Comparison of ENCODE assay signal across 16 cellular contexts in the genomic region with DNA sequence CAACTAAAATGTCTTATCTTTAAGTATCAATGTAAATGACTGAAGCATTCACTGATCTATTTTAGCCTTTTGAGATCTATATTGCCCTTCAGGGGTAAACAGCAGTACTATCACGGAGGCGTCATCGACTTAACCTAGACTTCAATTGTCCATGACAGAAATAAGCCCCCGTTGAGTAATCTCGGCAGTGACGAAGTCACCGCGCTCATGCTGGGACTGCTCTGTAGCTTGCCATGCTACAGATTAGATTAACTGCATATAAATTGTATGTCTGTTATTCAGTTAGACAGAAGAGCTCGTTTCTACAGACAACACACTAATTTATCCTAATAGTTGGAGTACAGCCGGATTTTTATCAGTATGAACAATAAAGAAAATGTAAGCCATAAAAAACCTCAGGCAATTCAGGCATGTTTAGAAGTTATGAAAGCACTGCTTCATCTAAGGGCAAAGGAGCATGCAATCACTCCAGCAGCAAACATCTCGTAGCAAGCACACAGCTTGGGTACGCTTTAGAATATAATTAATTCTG. TPM values are rescaled to one million over a fixed set of nuclear protein-coding genes. Genes with fewer than 3 reads are reported as not detected.
DNase-seq lines count a peak whose midpoint lies in the region; TF ChIP-seq lines count a peak whose summit lies in the region.
"Had no signal": no experiment of that assay in that cellular context is flagged by ENCODE, and none has a peak within 500 bp of the region (broad histone marks: within the 10 kb centered on the region; RNA-seq: fewer than 3 reads in every experiment).

No MANE protein-coding gene starts in this region.

- TF ChIP-seq EP300 in suprapubic skin (IDR thresholded peaks at IDR 0.05) = no peak

- H3K9ac ChIP-seq in mammary epithelial cell (ENCODE audit: insufficient read depth, low read length) = no peak overlapping the region
- H3K9ac ChIP-seq: BLaER1 had no signal

- TF ChIP-seq CTCF in BE2C (IDR thresholded peaks at IDR 0.05; ENCODE audit: low read depth, low read length) (no peak), HEK293 (tag by site-specific recombination; IDR thresholded peaks at IDR 0.05) (no peak), mammary epithelial cell (conservative IDR thresholded peaks at IDR 0.05 in 1 of 2, IDR thresholded peaks at IDR 0.05 in 1 of 2; ENCODE audit: extremely low read depth in 1 of 2, insufficient read depth in 1 of 2, low read depth in 1 of 2, low read length in 2 of 2) (no peak), suprapubic skin (IDR thresholded peaks at IDR 0.05) (no peak)

- WGBS in mammary epithelial cell (ENCODE audit: low coverage, missing lambda C conversion rate) = 90% methylated on average over 12 of the region's 12 CpGs
- 86% methylated on average over 12 of the region's 12 CpGs for WGBS in suprapubic skin

- no peaks in the 10 kb centered on the region for H4K20me1 ChIP-seq in mammary epithelial cell (ENCODE audit: insufficient read depth, low read length)
- H4K20me1 ChIP-seq: BLaER1 had no signal

- peaks cover 31% of the 10 kb centered on the region for H3K4me1 ChIP-seq in BE2C
- peaks cover 8% of the 10 kb centered on the region; the same call in 1 of the 2 replicates for H3K4me1 ChIP-seq in HEK293 (ENCODE audit: control insufficient read depth, insufficient read depth, low read length)
- no peaks in the 10 kb centered on the region for H3K4me1 ChIP-seq in mammary epithelial cell (ENCODE audit: insufficient read depth, low read length)
- H3K4me1 ChIP-seq in suprapubic skin = no peaks in the 10 kb centered on the region
- H3K4me1 ChIP-seq: HAP-1 had no signal

- dilution Hi-C loops in mammary epithelial cell (cut with HindIII; ENCODE audit: low sequenced_read_pairs) = no loop called here

- H3K27me3 ChIP-seq in BE2C (no peaks in the 10 kb centered on the region), mammary epithelial cell (ENCODE audit: insufficient read depth, low read length) (no peaks in the 10 kb centered on the region), suprapubic skin (no peaks in the 10 kb centered on the region)
- H3K27me3 ChIP-seq: BLaER1 had no signal

- no peak overlapping the region for H3K4me2 ChIP-seq in mammary epithelial cell (ENCODE audit: insufficient read depth, low read depth, low read length)
- H3K4me2 ChIP-seq: BLaER1 had no signal

- CTCF ChIA-PET in HEK293 (lab: Yijun Ruan, JAX) = interaction anchor here (0.7 kb wide), 1 partner anchor 519 kb away, joined by 3 read pairs; no protein-coding TSS in a partner anchor
- CTCF ChIA-PET in mammary epithelial cell (lab: Charles Lee; ENCODE audit: low non-redundant PET) = no interaction called here

- no peak overlapping the region for H3K4me3 ChIP-seq in BE2C (ENCODE audit: low read depth, low read length)
- no peak overlapping the region for H3K4me3 ChIP-seq in HEK293 (ENCODE audit: low read depth, low read length)
- H3K4me3 ChIP-seq in mammary epithelial cell (replicated peaks in 1 of 3; ENCODE audit: insufficient read depth in 1 of 3, low read depth in 2 of 3, low read length in 3 of 3) = no peak overlapping the region
- H3K4me3 ChIP-seq in suprapubic skin = no peak overlapping the region
- H3K4me3 ChIP-seq: BLaER1, HAP-1 had no signal

- intact Hi-C loops in mammary epithelial cell (cut with micrococcal nuclease) = no loop called here

- no peak overlapping the region for H3K27ac ChIP-seq in HEK293 (ENCODE audit: extremely low read depth, low read depth, low read length)
- no peak overlapping the region for H3K27ac ChIP-seq in mammary epithelial cell (ENCODE audit: insufficient read depth, low read depth, low read length)
- no peak overlapping the region for H3K27ac ChIP-seq in suprapubic skin
- H3K27ac ChIP-seq: BLaER1 had no signal

- peaks cover 8% of the 10 kb centered on the region for H3K36me3 ChIP-seq in BE2C
- H3K36me3 ChIP-seq in HEK293 (ENCODE audit: control insufficient read depth in 2 of 2, insufficient read depth in 1 of 2, low read length in 2 of 2) = peaks cover 3 to 5% of the 10 kb centered on the region in 2 experiments; a peak in 2 of 3 replicates
- no peaks in the 10 kb centered on the region for H3K36me3 ChIP-seq in mammary epithelial cell (ENCODE audit: insufficient read depth, low read length)
- peaks cover 4% of the 10 kb centered on the region for H3K36me3 ChIP-seq in suprapubic skin

- BruUV-seq in mammary epithelial cell (replicated peaks; lab: Mats Ljungman, UMichigan) = no TSS peak

- in situ Hi-C loops in mammary epithelial cell (cut with MboI; ENCODE audit: low sequenced_read_pairs in 2 of 2) = no loop called here

- no peaks in the 10 kb centered on the region; the same call in 1 of the 2 replicates for H3K9me3 ChIP-seq in BE2C
- H3K9me3 ChIP-seq in HEK293 (ENCODE audit: control insufficient read depth, insufficient read depth, low read depth, low read length) = no peaks in the 10 kb centered on the region
- no peaks in the 10 kb centered on the region for H3K9me3 ChIP-seq in mammary epithelial cell (replicated peaks; ENCODE audit: insufficient read depth, low read length)
- H3K9me3 ChIP-seq in suprapubic skin = no peaks in the 10 kb centered on the region
- H3K9me3 ChIP-seq: BLaER1, HAP-1 had no signal

- H3K79me2 ChIP-seq in mammary epithelial cell (ENCODE audit: insufficient read depth, low read length) = peaks cover 1% of the 10 kb centered on the region

- TF ChIP-seq POLR2A in suprapubic skin (IDR thresholded peaks at IDR 0.05) = no peak

- no peak overlapping the region for H2AFZ ChIP-seq in mammary epithelial cell (ENCODE audit: low read depth, low read length)

- peak; percentile 87 for DNase-seq in BE2C
- DNase-seq in NCI-H2227 treated with DMSO at 0.1 percent for 48 hours (lab: John Stamatoyannopoulos, UW) = peak; percentile 75
- peak; percentile 68 for DNase-seq in epidermal melanocyte (ENCODE audit: insufficient read length, low spot score)
- DNase-seq in mammary epithelial cell = no peak
- DNase-seq in suprapubic skin (ENCODE audit: low spot score in 2 of 2) = no peak
- no peak for DNase-seq in activated CD4-positive, CD25-positive, alpha-beta regulatory T cell treated with anti-CD3 and anti-CD28 coated beads, Interleukin-2, amount 50 U/mL, for 72 hours
- DNase-seq: CD8-positive, alpha-beta T cell; MM.1S; NCI-H187 treated with DMSO at 0.1 percent for 48 hours; NCI-H2171; NCI-H510A treated with DMSO at 0.1 percent for 48 hours; PC-3; RPMI8226 had no signal

- POLR2A ChIA-PET in HEK293 (lab: Yijun Ruan, JAX) = no interaction called here

TF ChIP-seq in HEK293, 187 proteins besides CTCF, POLR2A, EP300 and RAD21 (continues in another document):
- 0 out of 2 replicates have a peak, but pooled peaks have one; percentile 45 for TF ChIP-seq ZBTB7A (tag by site-specific recombination; IDR thresholded peaks at IDR 0.05; ENCODE audit: low read depth)
- peak; percentile 92 for TF ChIP-seq ZEB2 (tag by site-specific recombination; IDR thresholded peaks at IDR 0.05)
- TF ChIP-seq, protein P1, sequence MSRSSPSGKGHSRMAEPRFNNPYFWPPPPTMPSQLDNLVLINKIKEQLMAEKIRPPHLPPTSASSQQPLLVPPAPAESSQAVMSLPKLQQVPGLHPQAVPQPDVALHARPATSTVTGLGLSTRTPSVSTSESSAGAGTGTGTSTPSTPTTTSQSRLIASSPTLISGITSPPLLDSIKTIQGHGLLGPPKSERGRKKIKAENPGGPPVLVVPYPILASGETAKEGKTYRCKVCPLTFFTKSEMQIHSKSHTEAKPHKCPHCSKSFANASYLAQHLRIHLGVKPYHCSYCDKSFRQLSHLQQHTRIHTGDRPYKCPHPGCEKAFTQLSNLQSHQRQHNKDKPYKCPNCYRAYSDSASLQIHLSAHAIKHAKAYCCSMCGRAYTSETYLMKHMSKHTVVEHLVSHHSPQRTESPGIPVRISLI (tag by site-specific recombination; IDR thresholded peaks at IDR 0.05) = no peak
- peak; percentile 51 for TF ChIP-seq ZBTB8A (tag by site-specific recombination; IDR thresholded peaks at IDR 0.05)
- TF ChIP-seq ZNF629 (tag by site-specific recombination; IDR thresholded peaks at IDR 0.05) = peak; percentile 95
- TF ChIP-seq, protein P2, sequence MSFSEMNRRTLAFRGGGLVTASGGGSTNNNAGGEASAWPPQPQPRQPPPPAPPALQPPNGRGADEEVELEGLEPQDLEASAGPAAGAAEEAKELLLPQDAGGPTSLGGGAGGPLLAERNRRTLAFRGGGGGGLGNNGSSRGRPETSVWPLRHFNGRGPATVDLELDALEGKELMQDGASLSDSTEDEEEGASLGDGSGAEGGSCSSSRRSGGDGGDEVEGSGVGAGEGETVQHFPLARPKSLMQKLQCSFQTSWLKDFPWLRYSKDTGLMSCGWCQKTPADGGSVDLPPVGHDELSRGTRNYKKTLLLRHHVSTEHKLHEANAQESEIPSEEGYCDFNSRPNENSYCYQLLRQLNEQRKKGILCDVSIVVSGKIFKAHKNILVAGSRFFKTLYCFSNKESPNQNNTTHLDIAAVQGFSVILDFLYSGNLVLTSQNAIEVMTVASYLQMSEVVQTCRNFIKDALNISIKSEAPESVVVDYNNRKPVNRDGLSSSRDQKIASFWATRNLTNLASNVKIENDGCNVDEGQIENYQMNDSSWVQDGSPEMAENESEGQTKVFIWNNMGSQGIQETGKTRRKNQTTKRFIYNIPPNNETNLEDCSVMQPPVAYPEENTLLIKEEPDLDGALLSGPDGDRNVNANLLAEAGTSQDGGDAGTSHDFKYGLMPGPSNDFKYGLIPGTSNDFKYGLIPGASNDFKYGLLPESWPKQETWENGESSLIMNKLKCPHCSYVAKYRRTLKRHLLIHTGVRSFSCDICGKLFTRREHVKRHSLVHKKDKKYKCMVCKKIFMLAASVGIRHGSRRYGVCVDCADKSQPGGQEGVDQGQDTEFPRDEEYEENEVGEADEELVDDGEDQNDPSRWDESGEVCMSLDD (tag by site-specific recombination; IDR thresholded peaks at IDR 0.05) = no peak
- TF ChIP-seq IKZF3 (tag by site-specific recombination; IDR thresholded peaks at IDR 0.05) = peak; percentile 72

RNA-seq across cellular contexts. Expression of a gene that starts 56.6 kb away (rescaled TPM):
- polyA plus RNA-seq in BE2C (2012; ENCODE audit: insufficient read depth, insufficient read length, low read depth) = 59.4 TPM
- total RNA-seq in mammary epithelial cell (10 to 100 TPM; 14.8 to 24.5 TPM), suprapubic skin (10 to 100 TPM; 21.9 to 60.9 (median 32.0) TPM)
- polyA plus RNA-seq in mammary epithelial cell = 16.4 TPM
- polyA minus RNA-seq in mammary epithelial cell = 43.9 TPM

Comparison
In these comparisons a context has a peak if more than half of its experiments do, and no peak if none do; other contexts are left out.
1. DNase-seq: peak in BE2C (single experiment), NCI-H2227 treated with DMSO at 0.1 percent for 48 hours (single experiment) and epidermal melanocyte (single experiment); none in mammary epithelial cell (single experiment), suprapubic skin (0 of 2) and activated CD4-positive, CD25-positive, alpha-beta regulatory T cell treated with anti-CD3 and anti-CD28 coated beads, Interleukin-2, amount 50 U/mL, for 72 hours (single experiment).